In genomic region chr19:34165295-34165738, GRCh38 we compare ENCODE assay signal across 2 cellular contexts.
A peak's percentile ranks its signal among the peaks of the same experiment; 100 is the strongest.
TF ChIP-seq lines count a peak whose summit lies in the region.

No MANE protein-coding gene starts in this region.

TF ChIP-seq in HepG2, 621 proteins besides CTCF, POLR2A, EP300 and RAD21:
- TF ChIP-seq KMT2A (CRISPR knock-in tag; IDR thresholded peaks at IDR 0.05) (no peak), E2F2 (CRISPR knock-in tag; IDR thresholded peaks at IDR 0.05; ENCODE audit: borderline replicate concordance) (no peak), MAZ (IDR thresholded peaks at IDR 0.05; ENCODE audit: borderline replicate concordance, low read depth, low read length) (no peak), MAZ (CRISPR knock-in tag; IDR thresholded peaks at IDR 0.05; ENCODE audit: low read depth) (no peak), ZNF883 (CRISPR knock-in tag; IDR thresholded peaks at IDR 0.05; ENCODE audit: not compliant biosample characterization) (no peak), ZNF432 (CRISPR knock-in tag; IDR thresholded peaks at IDR 0.05; ENCODE audit: borderline replicate concordance) (no peak), USF2 (IDR thresholded peaks at IDR 0.05; ENCODE audit: low read depth, low read length) (no peak), USF2 (CRISPR knock-in tag; IDR thresholded peaks at IDR 0.05; ENCODE audit: borderline replicate concordance) (no peak), ZNF124 (CRISPR knock-in tag; IDR thresholded peaks at IDR 0.05) (no peak), ZNF788 (CRISPR knock-in tag; IDR thresholded peaks at IDR 0.05; ENCODE audit: borderline replicate concordance) (no peak), MATR3 (CRISPR knock-in tag; IDR thresholded peaks at IDR 0.05) (no peak)

TF ChIP-seq in K562, 482 proteins besides CTCF, POLR2A, EP300 and RAD21 (continues in another document):
- TF ChIP-seq THAP12 (CRISPR knock-in tag; IDR thresholded peaks at IDR 0.05) = no peak
- TF ChIP-seq SPI1 (IDR thresholded peaks at IDR 0.05; ENCODE audit: borderline replicate concordance, low read depth, low read length) = peak; percentile 53; the same call in 1 of the 2 replicates
- peak in 1 of 2 experiments; percentile 43; a peak in 1 of 4 replicates for TF ChIP-seq RCOR1 (IDR thresholded peaks at IDR 0.05; ENCODE audit: borderline replicate concordance in 1 of 2, low read depth in 2 of 2, low read length in 2 of 2)
- TF ChIP-seq STAT5A (IDR thresholded peaks at IDR 0.05; ENCODE audit: borderline replicate concordance, low read length) = 0 out of 2 replicates have a peak, but pooled peaks have one; percentile 20
- peak; percentile 94 for TF ChIP-seq ZNF766 (CRISPR knock-in tag; conservative IDR thresholded peaks at IDR 0.05)
- no peak for TF ChIP-seq SMARCC2 (IDR thresholded peaks at IDR 0.05; ENCODE audit: low read depth)
- no peak for TF ChIP-seq FOXM1 (IDR thresholded peaks at IDR 0.05; ENCODE audit: low read depth)
- TF ChIP-seq FOXM1 (CRISPR knock-in tag; IDR thresholded peaks at IDR 0.05; ENCODE audit: low read depth) = no peak
- no peak for TF ChIP-seq MAX (CRISPR knock-in tag; IDR thresholded peaks at IDR 0.05)
- no peak for TF ChIP-seq HIVEP1 (CRISPR knock-in tag; IDR thresholded peaks at IDR 0.05)
- TF ChIP-seq IFI16 (CRISPR knock-in tag; IDR thresholded peaks at IDR 0.05) = no peak
- TF ChIP-seq ZNF239 (CRISPR knock-in tag; IDR thresholded peaks at IDR 0.05) = no peak
- TF ChIP-seq ZNF778 (CRISPR knock-in tag; IDR thresholded peaks at IDR 0.05) = no peak
- TF ChIP-seq ZNF282 (CRISPR knock-in tag; IDR thresholded peaks at IDR 0.05) = no peak
- TF ChIP-seq RB1 (IDR thresholded peaks at IDR 0.05; ENCODE audit: low read depth) = no peak
- peak; percentile 62 for TF ChIP-seq PRDM10 (IDR thresholded peaks at IDR 0.05; ENCODE audit: partially characterized antibody)
- TF ChIP-seq PCBP2 (IDR thresholded peaks at IDR 0.05; ENCODE audit: low read depth, low read length, poor library complexity, severe bottlenecking) = no peak
- TF ChIP-seq CBX1 (IDR thresholded peaks at IDR 0.05; ENCODE audit: low read depth) = peak; percentile 19; the same call in 1 of the 2 replicates
- 0 out of 2 replicates have a peak, but pooled peaks have one; percentile 34 for TF ChIP-seq ARID1B (IDR thresholded peaks at IDR 0.05)
- peak in 1 of 2 experiments; percentile 29; a peak in 1 of 4 replicates for TF ChIP-seq KDM1A (IDR thresholded peaks at IDR 0.05)
- no peak for TF ChIP-seq FOXJ2 (tag; IDR thresholded peaks at IDR 0.05)
- TF ChIP-seq ZBTB9 (CRISPR knock-in tag; IDR thresholded peaks at IDR 0.05) = no peak
- TF ChIP-seq E2F5 (CRISPR knock-in tag; IDR thresholded peaks at IDR 0.05) = no peak
- no peak for TF ChIP-seq PHTF2 (CRISPR knock-in tag; IDR thresholded peaks at IDR 0.05)
- TF ChIP-seq GABPA (tag; conservative IDR thresholded peaks at IDR 0.05; ENCODE audit: low read depth) = no peak
- TF ChIP-seq SRSF9 (IDR thresholded peaks at IDR 0.05; ENCODE audit: borderline replicate concordance, low read depth, low read length) = no peak
- TF ChIP-seq EHMT2 (IDR thresholded peaks at IDR 0.05) = 0 out of 2 replicates have a peak, but pooled peaks have one; percentile 57
- peak; percentile 5; the same call in 1 of the 2 replicates for TF ChIP-seq EP400 (IDR thresholded peaks at IDR 0.05)
- 0 out of 2 replicates have a peak, but pooled peaks have one; percentile 55 for TF ChIP-seq KLF1 (tag; IDR thresholded peaks at IDR 0.05)
- TF ChIP-seq BCOR (IDR thresholded peaks at IDR 0.05) = peak; percentile 89
- TF ChIP-seq SMARCA5 (IDR thresholded peaks at IDR 0.05) = peak; percentile 34; the same call in 1 of the 2 replicates
- TF ChIP-seq ZNF583 (CRISPR knock-in tag; IDR thresholded peaks at IDR 0.05) = no peak
- TF ChIP-seq CREB3 (tag; conservative IDR thresholded peaks at IDR 0.05; ENCODE audit: low read depth) = no peak
- TF ChIP-seq ILK (tag; IDR thresholded peaks at IDR 0.05; ENCODE audit: borderline replicate concordance, low read depth) = no peak
- no peak for TF ChIP-seq TBL1XR1 (IDR thresholded peaks at IDR 0.05; ENCODE audit: low read length in 2 of 2)
- TF ChIP-seq ZNF407 (IDR thresholded peaks at IDR 0.05; ENCODE audit: low read depth) = no peak
- no peak for TF ChIP-seq PHF21A (IDR thresholded peaks at IDR 0.05; ENCODE audit: borderline replicate concordance, low read depth)
- peak; percentile 23; the same call in 1 of the 2 replicates for TF ChIP-seq ZNF143 (CRISPR knock-in tag; IDR thresholded peaks at IDR 0.05)
- peak; percentile 88 for TF ChIP-seq ZBTB5 (IDR thresholded peaks at IDR 0.05)
